ENCODE assay signal across 9 cellular contexts in genomic region chr21:42593007-42593814, GRCh38.
DNase-seq lines count a peak whose midpoint lies in the region; ATAC-seq, FAIRE-seq and TF ChIP-seq lines count a peak whose summit lies in the region.
"Had no signal": no experiment of that assay in that cellular context is flagged by ENCODE, and none has a peak within 500 bp of the region (broad histone marks: within the 10 kb centered on the region; RNA-seq: fewer than 3 reads in every experiment).

No MANE protein-coding gene starts in this region.

- no peak overlapping the region for H3K4me3 Mint-ChIP-seq in activated CD4-positive, alpha-beta T cell treated with anti-CD3 and anti-CD28 coated beads, Interleukin-2, amount 10 ng/mL, durations not matched to agents 7 days and 5 days
- no peak overlapping the region for H3K4me3 Mint-ChIP-seq in memory B cell

- DNase-seq in A172 (ENCODE audit: low spot score) (peak; percentile 46), GM18507 (ENCODE audit: extremely low spot score, insufficient read length, low read depth) (peak; percentile 79), NCI-H510A (lab: John Stamatoyannopoulos, UW) (peak; percentile 49), dorsolateral prefrontal cortex (peak in 9 of 10 donors; percentile 60 to 83 (median 73)), memory B cell (ENCODE audit: low spot score in 2 of 2) (peak; percentile 41 to 55)
- DNase-seq in activated CD4-positive, alpha-beta T cell treated with anti-CD3 and anti-CD28 coated beads, Interleukin-2, amount 10 ng/mL, durations not matched to agents 7 days and 5 days: peak; percentile 78
- peak; percentile 22 for DNase-seq in stimulated activated CD8-positive, alpha-beta memory T cell treated with anti-CD3 and anti-CD28 coated beads, Interleukin-12 subunit alpha, Interleukin-12 subunit beta, amount 100 ng/mL, for 24 hours (ENCODE audit: extremely low read depth)

- intact Hi-C loops in dorsolateral prefrontal cortex (cut with DNase I): loop anchor here (5.0 kb wide), 3 partner anchors 59 to 239 kb away; partner anchors contain the start of gene PDE9A (in 1 of the 2)

- H3K4me1 Mint-ChIP-seq in activated CD4-positive, alpha-beta T cell treated with anti-CD3 and anti-CD28 coated beads, Interleukin-2, amount 10 ng/mL, durations not matched to agents 7 days and 5 days: peaks cover 21% of the 10 kb centered on the region
- H3K4me1 Mint-ChIP-seq in memory B cell: peaks cover 13% of the 10 kb centered on the region

- no peak overlapping the region for H3K27ac Mint-ChIP-seq in activated CD4-positive, alpha-beta T cell treated with anti-CD3 and anti-CD28 coated beads, Interleukin-2, amount 10 ng/mL, durations not matched to agents 7 days and 5 days
- no peak overlapping the region for H3K27ac Mint-ChIP-seq in memory B cell

- no peaks in the 10 kb centered on the region for H3K9me3 Mint-ChIP-seq in activated CD4-positive, alpha-beta T cell treated with anti-CD3 and anti-CD28 coated beads, Interleukin-2, amount 10 ng/mL, durations not matched to agents 7 days and 5 days
- no peaks in the 10 kb centered on the region for H3K9me3 Mint-ChIP-seq in memory B cell

- peak overlapping the region in 38 of 59 donors; percentile 0 to 48 (median 26) for H3K4me3 ChIP-seq in dorsolateral prefrontal cortex

- H3K27me3 Mint-ChIP-seq in activated CD4-positive, alpha-beta T cell treated with anti-CD3 and anti-CD28 coated beads, Interleukin-2, amount 10 ng/mL, durations not matched to agents 7 days and 5 days: peaks cover 2% of the 10 kb centered on the region
- peaks cover 14% of the 10 kb centered on the region for H3K27me3 Mint-ChIP-seq in memory B cell

- POLR2A ChIA-PET in activated CD4-positive, alpha-beta T cell treated with anti-CD3 and anti-CD28 coated beads, Interleukin-2, amount 10 ng/mL, durations not matched to agents 7 days and 5 days (lab: Charles Lee): no interaction called here

- CTCF ChIA-PET in activated CD4-positive, alpha-beta T cell treated with anti-CD3 and anti-CD28 coated beads, Interleukin-2, amount 10 ng/mL, durations not matched to agents 7 days and 5 days (lab: Charles Lee): interaction anchor here (0.6 to 1.7 kb wide), 17 partner anchors 10 to 1372 kb away, joined by 3 to 6 read pairs (median 3); partner anchors contain the start of gene NDUFV3

- TF ChIP-seq CTCF in dorsolateral prefrontal cortex (IDR thresholded peaks at IDR 0.05 in 54 of 56, conservative IDR thresholded peaks at IDR 0.05 in 2 of 56; ENCODE audit: low read depth in 1 of 56, partially characterized antibody in 56 of 56): peak; percentile 43 to 90 (median 80)

- no peak overlapping the region for H3K27ac ChIP-seq in dorsolateral prefrontal cortex
- H3K27ac ChIP-seq: neutrophil had no signal

- no peaks in the 10 kb centered on the region for H3K36me3 Mint-ChIP-seq in activated CD4-positive, alpha-beta T cell treated with anti-CD3 and anti-CD28 coated beads, Interleukin-2, amount 10 ng/mL, durations not matched to agents 7 days and 5 days (ENCODE audit: low read depth)
- H3K36me3 Mint-ChIP-seq in memory B cell: no peaks in the 10 kb centered on the region

- H3K27me3 ChIP-seq in dorsolateral prefrontal cortex: no peaks in the 10 kb centered on the region

- FAIRE-seq in GM18507 (lab: Jason Lieb, UNC): peak; percentile 84

- peak; percentile 86 for ATAC-seq in memory B cell (ENCODE audit: low read depth)
- no peak for ATAC-seq in HG02852 (IDR thresholded peaks at IDR 0.05; ENCODE audit: unreplicated experiment)

Comparison
In these comparisons a context has a peak if more than half of its experiments do, and no peak if none do; other contexts are left out.
1. DNase-seq: peak in every context shown above with its lines; median percentile 79 in GM18507; 78 in activated CD4-positive, alpha-beta T cell treated with anti-CD3 and anti-CD28 coated beads, Interleukin-2, amount 10 ng/mL, durations not matched to agents 7 days and 5 days; 73 in dorsolateral prefrontal cortex; 49 in NCI-H510A; 48 in memory B cell; 46 in A172; 22 in stimulated activated CD8-positive, alpha-beta memory T cell treated with anti-CD3 and anti-CD28 coated beads, Interleukin-12 subunit alpha, Interleukin-12 subunit beta, amount 100 ng/mL, for 24 hours.